ENCODE assay signal across 16 cellular contexts in the genomic region with DNA sequence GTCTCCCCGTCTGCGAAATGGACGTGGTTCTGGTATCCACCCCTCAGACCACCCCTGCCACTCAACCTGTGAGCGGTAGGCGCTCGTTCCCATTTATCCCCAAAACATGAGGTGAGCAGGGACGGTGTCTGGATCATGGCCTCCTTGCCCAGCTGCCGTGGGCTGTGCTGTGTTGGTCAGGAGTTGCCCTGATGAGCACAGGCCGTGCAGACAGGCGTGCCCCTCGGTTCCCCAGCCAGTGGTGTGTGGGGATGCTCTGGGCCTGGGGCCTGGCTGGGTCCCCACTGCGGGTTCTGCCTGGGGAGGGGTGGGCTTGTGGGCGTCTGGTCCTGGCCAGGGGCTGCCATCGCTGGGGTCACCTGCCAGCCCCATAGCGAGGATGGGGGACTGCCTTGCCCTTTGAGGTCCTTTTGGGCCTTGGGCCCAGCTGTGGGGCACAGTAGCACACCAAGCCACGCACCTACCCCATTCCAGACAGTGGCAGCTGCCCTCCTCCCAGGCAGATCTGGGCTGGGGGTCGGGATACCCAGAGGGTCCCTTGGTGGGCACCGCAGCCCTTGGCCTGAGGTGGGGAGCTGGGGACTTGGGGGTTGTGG.
"Had no signal": no experiment of that assay in that cellular context is flagged by ENCODE, and none has a peak within 500 bp of the region (broad histone marks: within the 10 kb centered on the region; RNA-seq: fewer than 3 reads in every experiment).

No MANE protein-coding gene starts in this region.

- DNase-seq: activated naive CD8-positive, alpha-beta T cell treated with anti-CD3 and anti-CD28 coated beads for 36 hours; activated T-cell treated with anti-CD3 and anti-CD28 coated beads, Interleukin-2, amount 50 U/mL, for 1 hour; central memory CD4-positive, alpha-beta T cell; effector memory CD4-positive, alpha-beta T cell; foreskin melanocyte; hippocampal formation; left ventricle myocardium superior; small intestine; stimulated activated naive CD8-positive, alpha-beta T cell treated with anti-CD3 and anti-CD28 coated beads, Interleukin-15, amount 100 ng/mL, for 72 hours; T-helper 9 cell; tibial artery had no signal

- ATAC-seq: left ventricle myocardium superior; stimulated activated effector memory CD8-positive, alpha-beta T cell treated with anti-CD3 and anti-CD28 coated beads, Interleukin-12 subunit alpha, Interleukin-12 subunit beta, amount 100 ng/mL, for 72 hours; WTC11 had no signal

- FAIRE-seq: astrocyte, colon, endothelial cell of umbilical vein, small intestine had no signal

- H3K9me3 ChIP-seq: tibial artery had no signal

- H3K4me3 ChIP-seq: tibial artery had no signal

- H3K27ac ChIP-seq: tibial artery had no signal

- H3K27me3 ChIP-seq: tibial artery had no signal
